Comparison of ENCODE assay signal across 8 cellular contexts in genomic region chr3:128617557-128618397, GRCh38. TPM values are rescaled to one million over a fixed set of nuclear protein-coding genes. Genes with fewer than 3 reads are reported as not detected.
DNase-seq lines count a peak whose midpoint lies in the region; ATAC-seq and TF ChIP-seq lines count a peak whose summit lies in the region.

No MANE protein-coding gene starts in this region.

- peaks cover 34% of the 10 kb centered on the region for H3K36me3 ChIP-seq in right atrium auricular region
- H3K36me3 ChIP-seq in psoas muscle (ENCODE audit: insufficient read depth in 1 of 2, low read depth in 1 of 2): peaks cover 0 to 35% of the 10 kb centered on the region in 2 donors
- no peaks in the 10 kb centered on the region for H3K36me3 ChIP-seq in uterus

- CTCF ChIA-PET in T-cell (lab: Charles Lee): interaction anchor here (0.6 to 1.7 kb wide), 19 partner anchors 11 to 376 kb away, joined by 3 to 15 read pairs (median 4); partner anchors contain the start of genes ACAD9 (in 1 of the 2) and CFAP92 (in 1 of the 2)

- TF ChIP-seq CTCF in GM12874 (IDR thresholded peaks at IDR 0.05; ENCODE audit: insufficient read depth, low read depth, low read length) (peak; percentile 91), right atrium auricular region (IDR thresholded peaks at IDR 0.05) (peak; percentile 91 to 96), psoas muscle (IDR thresholded peaks at IDR 0.05) (peak; percentile 94), uterus (IDR thresholded peaks at IDR 0.05) (peak; percentile 94 to 99 (median 96))

- peaks cover 30% of the 10 kb centered on the region for H3K36me3 Mint-ChIP-seq in T-cell

- DNase-seq in NCI-H1417 treated with DMSO at 0.1 percent for 48 hours (lab: John Stamatoyannopoulos, UW) (peak; percentile 99), T-cell (peak; percentile 90 to 100 (median 99)), amygdala (lab: John Stamatoyannopoulos, UW) (peak; percentile 72 to 99 (median 94)), right atrium auricular region (ENCODE audit: low spot score) (peak; percentile 97), psoas muscle (peak; percentile 98 to 99), uterus (peak; percentile 97 to 98)

- 0% methylated on average over 57 to 61 of the region's 61 CpGs for WGBS in psoas muscle, 3 donors

- no peaks in the 10 kb centered on the region for H3K9me3 Mint-ChIP-seq in T-cell

- peak; percentile 88 for ATAC-seq in HG02763 (IDR thresholded peaks at IDR 0.05; ENCODE audit: unreplicated experiment)
- ATAC-seq in T-cell (replicated peaks in 1 of 4): peak; percentile 89 to 94 (median 90)
- ATAC-seq in psoas muscle: peak; percentile 97 to 99 (median 98)

- no peaks in the 10 kb centered on the region for H3K27me3 ChIP-seq in right atrium auricular region
- H3K27me3 ChIP-seq in psoas muscle (ENCODE audit: insufficient read depth in 3 of 3, low read length in 2 of 3): no peaks in the 10 kb centered on the region
- no peaks in the 10 kb centered on the region for H3K27me3 ChIP-seq in uterus

- peaks cover 0 to 28% of the 10 kb centered on the region in 2 donors for H3K4me1 ChIP-seq in right atrium auricular region
- peaks cover 16% of the 10 kb centered on the region for H3K4me1 ChIP-seq in psoas muscle
- H3K4me1 ChIP-seq in uterus: no peaks in the 10 kb centered on the region

- intact Hi-C loops in psoas muscle (cut with DNase I): loop anchor here in 1 of 2 donors (1.0 to 2.0 kb wide), 2 partner anchors 181 to 229 kb away; no protein-coding TSS in a partner anchor
- intact Hi-C loops in uterus (cut with DNase I; ENCODE audit: low total_unique reads): no loop called here

- H3K27ac Mint-ChIP-seq in T-cell: peak overlapping the region; percentile 89 to 93

- TF ChIP-seq POLR2A in uterus (IDR thresholded peaks at IDR 0.05): peak; percentile 35 to 51

- no peaks in the 10 kb centered on the region for H3K27me3 Mint-ChIP-seq in T-cell

- peak overlapping the region; percentile 86 to 92 for H3K27ac ChIP-seq in right atrium auricular region
- peak overlapping the region; percentile 78 for H3K27ac ChIP-seq in psoas muscle
- peak overlapping the region; percentile 83 to 95 for H3K27ac ChIP-seq in uterus

- POLR2A ChIA-PET in T-cell (lab: Charles Lee): interaction anchor here (0.5 to 1.2 kb wide), 4 partner anchors 63 to 301 kb away, joined by 3 to 7 read pairs (median 5); partner anchors contain the start of gene ACAD9 (in 1 of the 2)

- H3K4me3 Mint-ChIP-seq in T-cell: peak overlapping the region; percentile 82 to 96 (median 87)

- H3K4me3 ChIP-seq in right atrium auricular region (peak overlapping the region; percentile 72 to 79), psoas muscle (peak overlapping the region; percentile 99), uterus (peak overlapping the region; percentile 69 to 88)

- peaks cover 24 to 32% (median 30%) of the 10 kb centered on the region in 3 donors for H3K4me1 Mint-ChIP-seq in T-cell

- H3K9me3 ChIP-seq in right atrium auricular region (no peaks in the 10 kb centered on the region), psoas muscle (no peaks in the 10 kb centered on the region), uterus (no peaks in the 10 kb centered on the region)

RNA-seq across cellular contexts. Expression of gene RPN1, which starts 32.8 kb away (rescaled TPM):
- 100 to 1,000 TPM in 3 of 5 donors, 10 to 100 TPM in 2; 86.1 to 119 (median 100) TPM for total RNA-seq in T-cell
- 100 to 1,000 TPM; 168 to 189 TPM for total RNA-seq in right atrium auricular region
- total RNA-seq in psoas muscle: 100 to 1,000 TPM in 2 of 4 donors, 10 to 100 TPM in 2; 55.5 to 116 (median 91.7) TPM
- 100 to 1,000 TPM; 108 to 197 (median 135) TPM for polyA plus RNA-seq in psoas muscle
- 100 to 1,000 TPM; 134 to 307 (median 209) TPM for total RNA-seq in uterus

Comparison
In these comparisons a context has a peak if more than half of its experiments do, and no peak if none do; other contexts are left out.
1. Peak in every context shown above with its lines: DNase-seq, ATAC-seq, H3K4me3 ChIP-seq and H3K27ac ChIP-seq.